18 cellular contexts compared by ENCODE assay signal in genomic region chr2:98565286-98565860, GRCh38.
"Had no signal": no experiment of that assay in that cellular context is flagged by ENCODE, and none has a peak within 500 bp of the region (broad histone marks: within the 10 kb centered on the region; RNA-seq: fewer than 3 reads in every experiment).

No MANE protein-coding gene starts in this region.

- H3K27ac Mint-ChIP-seq: dendritic cell treated with granulocyte-macrophage colony-stimulating factor and Interleukin-4, amounts not matched to agents 40 ng/mL and 50 ng/mL, for 4 days; neural progenitor cell; type B pancreatic cell had no signal

- H3K4me1 ChIP-seq: body of pancreas, neural progenitor cell, SJCRH30 had no signal

- H3K27me3 Mint-ChIP-seq: dendritic cell treated with granulocyte-macrophage colony-stimulating factor and Interleukin-4, amounts not matched to agents 40 ng/mL and 50 ng/mL, for 4 days; effector memory CD8-positive, alpha-beta T cell; type B pancreatic cell had no signal

- H3K4me3 ChIP-seq: body of pancreas, gastroesophageal sphincter, left lung, neural progenitor cell, SJCRH30, skin epidermis had no signal

- H3K9me3 ChIP-seq: body of pancreas, gastroesophageal sphincter, left lung, SJCRH30 had no signal

- DNase-seq: activated CD4-positive, alpha-beta T cell treated with anti-CD3 and anti-CD28 coated beads for 48 hours; amniotic stem cell; body of pancreas; effector memory CD8-positive, alpha-beta T cell; islet precursor cell; left lung; retina; SJCRH30; SW 1271; T1000 had no signal

- H3K27me3 ChIP-seq: body of pancreas, gastroesophageal sphincter, left lung, neural progenitor cell, SJCRH30 had no signal

- ATAC-seq: body of pancreas; effector memory CD8-positive, alpha-beta T cell; gastroesophageal sphincter; left lung had no signal

- H3K36me3 ChIP-seq: neural progenitor cell had no signal

- H3K9me3 Mint-ChIP-seq: dendritic cell treated with granulocyte-macrophage colony-stimulating factor and Interleukin-4, amounts not matched to agents 40 ng/mL and 50 ng/mL, for 4 days; effector memory CD8-positive, alpha-beta T cell; neural progenitor cell; type B pancreatic cell had no signal

- H3K4me3 Mint-ChIP-seq: dendritic cell treated with granulocyte-macrophage colony-stimulating factor and Interleukin-4, amounts not matched to agents 40 ng/mL and 50 ng/mL, for 4 days; effector memory CD8-positive, alpha-beta T cell; neural progenitor cell; type B pancreatic cell had no signal

- H3K27ac ChIP-seq: body of pancreas, epithelial cell of prostate, gastroesophageal sphincter, left lung, neural progenitor cell, RWPE1, SJCRH30, skin epidermis, VCaP had no signal

- H3K4me1 Mint-ChIP-seq: neural progenitor cell had no signal
